Comparison of ENCODE assay signal across 18 cellular contexts in genomic region chr6:113344969-113345368, GRCh38.
"Had no signal": no experiment of that assay in that cellular context is flagged by ENCODE, and none has a peak within 500 bp of the region (broad histone marks: within the 10 kb centered on the region; RNA-seq: fewer than 3 reads in every experiment).

No MANE protein-coding gene starts in this region.

- H3K27ac Mint-ChIP-seq: activated CD4-positive, alpha-beta memory T cell treated with anti-CD3 and anti-CD28 coated beads, Interleukin-2, amount 10 ng/mL, durations not matched to agents 7 days and 5 days; activated CD8-positive, alpha-beta memory T cell treated with anti-CD3 and anti-CD28 coated beads, Interleukin-2, amount 10 ng/mL, durations not matched to agents 7 days and 5 days; activated naive CD8-positive, alpha-beta T cell treated with anti-CD3 and anti-CD28 coated beads, Interleukin-2, amount 10 ng/mL, durations not matched to agents 7 days and 5 days; activated T-helper 2 cell treated with anti-CD3 and anti-CD28 coated beads, Interferon-gamma antibody, Interleukin-2, Interleukin-4, amounts not matched to agents 10 μg/mL and 5 μg/mL and 100 μg/mL, durations not matched to agents 14 hours and 24 hours and 36 hours; natural killer cell; stimulated activated naive CD8-positive, alpha-beta T cell treated with anti-CD3 and anti-CD28 coated beads, Interleukin-15, amount 100 ng/mL, for 72 hours had no signal

- H3K4me1 ChIP-seq: right lobe of liver, vagina had no signal

- DNase-seq: activated CD4-positive, alpha-beta memory T cell treated with anti-CD3 and anti-CD28 coated beads, Interleukin-2, amount 10 ng/mL, durations not matched to agents 7 days and 5 days; activated CD8-positive, alpha-beta memory T cell treated with anti-CD3 and anti-CD28 coated beads, Interleukin-2, amount 10 ng/mL, durations not matched to agents 7 days and 5 days; activated naive CD4-positive, alpha-beta T cell treated with Interleukin-2 at 50 U/mL for 16 hours; activated naive CD8-positive, alpha-beta T cell treated with anti-CD3 and anti-CD28 coated beads, Interleukin-2, amount 10 ng/mL, durations not matched to agents 7 days and 5 days; anterior cingulate cortex; cortex of kidney; mesendoderm; natural killer cell; right lobe of liver; stimulated activated CD4-positive, alpha-beta T cell treated with anti-CD3 and anti-CD28 coated beads, Interleukin-4, amount 100 ng/mL, for 1 hour; stimulated activated naive CD8-positive, alpha-beta T cell treated with anti-CD3 and anti-CD28 coated beads, Interleukin-15, amount 100 ng/mL, for 72 hours; T-helper 2 cell; WERI-Rb-1 had no signal

- H3K79me2 ChIP-seq: parathyroid adenoma had no signal

- H3K36me3 ChIP-seq: neutrophil, right lobe of liver, vagina, WERI-Rb-1 had no signal

- H3K9ac ChIP-seq: parathyroid adenoma had no signal

- H3K4me3 Mint-ChIP-seq: activated CD4-positive, alpha-beta memory T cell treated with anti-CD3 and anti-CD28 coated beads, Interleukin-2, amount 10 ng/mL, durations not matched to agents 7 days and 5 days; activated CD8-positive, alpha-beta memory T cell treated with anti-CD3 and anti-CD28 coated beads, Interleukin-2, amount 10 ng/mL, durations not matched to agents 7 days and 5 days; activated naive CD8-positive, alpha-beta T cell treated with anti-CD3 and anti-CD28 coated beads, Interleukin-2, amount 10 ng/mL, durations not matched to agents 7 days and 5 days; natural killer cell; stimulated activated naive CD8-positive, alpha-beta T cell treated with anti-CD3 and anti-CD28 coated beads, Interleukin-15, amount 100 ng/mL, for 72 hours had no signal

- H3K27me3 Mint-ChIP-seq: activated CD4-positive, alpha-beta memory T cell treated with anti-CD3 and anti-CD28 coated beads, Interleukin-2, amount 10 ng/mL, durations not matched to agents 7 days and 5 days; activated CD8-positive, alpha-beta memory T cell treated with anti-CD3 and anti-CD28 coated beads, Interleukin-2, amount 10 ng/mL, durations not matched to agents 7 days and 5 days; activated naive CD8-positive, alpha-beta T cell treated with anti-CD3 and anti-CD28 coated beads, Interleukin-2, amount 10 ng/mL, durations not matched to agents 7 days and 5 days; stimulated activated naive CD8-positive, alpha-beta T cell treated with anti-CD3 and anti-CD28 coated beads, Interleukin-15, amount 100 ng/mL, for 72 hours had no signal

- ATAC-seq: activated CD8-positive, alpha-beta memory T cell treated with anti-CD3 and anti-CD28 coated beads, Interleukin-2, amount 10 ng/mL, durations not matched to agents 7 days and 5 days; natural killer cell; right lobe of liver; stimulated activated naive CD8-positive, alpha-beta T cell treated with anti-CD3 and anti-CD28 coated beads, Interleukin-15, amount 100 ng/mL, for 72 hours had no signal

- H2AFZ ChIP-seq: parathyroid adenoma had no signal

- H3K9me3 Mint-ChIP-seq: activated CD4-positive, alpha-beta memory T cell treated with anti-CD3 and anti-CD28 coated beads, Interleukin-2, amount 10 ng/mL, durations not matched to agents 7 days and 5 days; activated naive CD8-positive, alpha-beta T cell treated with anti-CD3 and anti-CD28 coated beads, Interleukin-2, amount 10 ng/mL, durations not matched to agents 7 days and 5 days; activated T-helper 2 cell treated with anti-CD3 and anti-CD28 coated beads, Interferon-gamma antibody, Interleukin-2, Interleukin-4, amounts not matched to agents 10 μg/mL and 5 μg/mL and 100 μg/mL, durations not matched to agents 14 hours and 24 hours and 36 hours; stimulated activated naive CD8-positive, alpha-beta T cell treated with anti-CD3 and anti-CD28 coated beads, Interleukin-15, amount 100 ng/mL, for 72 hours had no signal

- H3K36me3 Mint-ChIP-seq: activated CD8-positive, alpha-beta memory T cell treated with anti-CD3 and anti-CD28 coated beads, Interleukin-2, amount 10 ng/mL, durations not matched to agents 7 days and 5 days; activated naive CD8-positive, alpha-beta T cell treated with anti-CD3 and anti-CD28 coated beads, Interleukin-2, amount 10 ng/mL, durations not matched to agents 7 days and 5 days; natural killer cell had no signal

- H3K4me3 ChIP-seq: right lobe of liver, smooth muscle cell, vagina had no signal

- H3K4me1 Mint-ChIP-seq: activated CD4-positive, alpha-beta memory T cell treated with anti-CD3 and anti-CD28 coated beads, Interleukin-2, amount 10 ng/mL, durations not matched to agents 7 days and 5 days; activated CD8-positive, alpha-beta memory T cell treated with anti-CD3 and anti-CD28 coated beads, Interleukin-2, amount 10 ng/mL, durations not matched to agents 7 days and 5 days; activated naive CD8-positive, alpha-beta T cell treated with anti-CD3 and anti-CD28 coated beads, Interleukin-2, amount 10 ng/mL, durations not matched to agents 7 days and 5 days; natural killer cell; stimulated activated naive CD8-positive, alpha-beta T cell treated with anti-CD3 and anti-CD28 coated beads, Interleukin-15, amount 100 ng/mL, for 72 hours had no signal

- H3K9me3 ChIP-seq: neutrophil, right lobe of liver, vagina had no signal

- H3K4me2 ChIP-seq: smooth muscle cell had no signal

- H3K27me3 ChIP-seq: neutrophil, right lobe of liver, vagina had no signal

- H3K27ac ChIP-seq: neutrophil, parathyroid adenoma, right lobe of liver, vagina, WERI-Rb-1 had no signal
